1 cellular context compared by ENCODE assay signal in the genomic region with DNA sequence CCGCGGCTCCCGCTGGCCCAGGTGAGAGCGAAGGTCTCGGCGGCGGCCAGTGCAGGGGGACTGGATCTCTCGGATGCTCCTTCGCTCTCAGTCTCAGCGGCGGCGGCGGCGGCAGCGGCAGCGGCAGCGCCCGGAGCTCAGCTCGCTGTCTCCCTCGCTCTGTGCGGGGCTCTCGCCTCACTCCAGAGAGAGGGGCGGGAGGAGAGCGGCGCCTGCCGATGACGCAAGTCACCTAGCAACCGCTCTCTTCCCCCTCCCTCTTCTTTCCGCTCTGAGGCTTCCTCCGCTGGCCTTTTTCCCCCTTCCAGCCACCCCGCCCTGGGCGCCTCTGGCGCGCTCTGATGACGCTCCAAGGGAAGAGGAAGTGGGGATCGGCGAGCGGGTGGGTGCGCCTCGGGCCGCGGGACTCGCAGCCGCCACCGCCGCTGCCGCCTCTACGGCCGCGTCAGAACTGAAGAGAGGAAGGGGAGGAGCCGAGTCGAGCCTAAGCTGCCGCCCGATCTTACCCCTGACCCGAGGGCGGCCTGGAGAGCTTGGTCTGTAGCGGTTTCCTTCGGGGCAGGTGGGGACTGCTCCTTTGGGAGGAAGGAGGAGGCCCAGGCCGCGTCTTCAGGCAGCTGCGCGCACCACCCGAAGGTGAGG.
TF ChIP-seq lines count a peak whose summit lies in the region.

A gene with protein sequence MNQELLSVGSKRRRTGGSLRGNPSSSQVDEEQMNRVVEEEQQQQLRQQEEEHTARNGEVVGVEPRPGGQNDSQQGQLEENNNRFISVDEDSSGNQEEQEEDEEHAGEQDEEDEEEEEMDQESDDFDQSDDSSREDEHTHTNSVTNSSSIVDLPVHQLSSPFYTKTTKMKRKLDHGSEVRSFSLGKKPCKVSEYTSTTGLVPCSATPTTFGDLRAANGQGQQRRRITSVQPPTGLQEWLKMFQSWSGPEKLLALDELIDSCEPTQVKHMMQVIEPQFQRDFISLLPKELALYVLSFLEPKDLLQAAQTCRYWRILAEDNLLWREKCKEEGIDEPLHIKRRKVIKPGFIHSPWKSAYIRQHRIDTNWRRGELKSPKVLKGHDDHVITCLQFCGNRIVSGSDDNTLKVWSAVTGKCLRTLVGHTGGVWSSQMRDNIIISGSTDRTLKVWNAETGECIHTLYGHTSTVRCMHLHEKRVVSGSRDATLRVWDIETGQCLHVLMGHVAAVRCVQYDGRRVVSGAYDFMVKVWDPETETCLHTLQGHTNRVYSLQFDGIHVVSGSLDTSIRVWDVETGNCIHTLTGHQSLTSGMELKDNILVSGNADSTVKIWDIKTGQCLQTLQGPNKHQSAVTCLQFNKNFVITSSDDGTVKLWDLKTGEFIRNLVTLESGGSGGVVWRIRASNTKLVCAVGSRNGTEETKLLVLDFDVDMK (minus strand): TSS at position 190 of the 642 bp plus-strand sequence. CDS start 124,289 bp downstream, outside the sequence.

TF ChIP-seq in K562, 482 proteins besides CTCF, POLR2A, EP300 and RAD21 (continued from another document and continues in another):
- TF ChIP-seq, protein P1, sequence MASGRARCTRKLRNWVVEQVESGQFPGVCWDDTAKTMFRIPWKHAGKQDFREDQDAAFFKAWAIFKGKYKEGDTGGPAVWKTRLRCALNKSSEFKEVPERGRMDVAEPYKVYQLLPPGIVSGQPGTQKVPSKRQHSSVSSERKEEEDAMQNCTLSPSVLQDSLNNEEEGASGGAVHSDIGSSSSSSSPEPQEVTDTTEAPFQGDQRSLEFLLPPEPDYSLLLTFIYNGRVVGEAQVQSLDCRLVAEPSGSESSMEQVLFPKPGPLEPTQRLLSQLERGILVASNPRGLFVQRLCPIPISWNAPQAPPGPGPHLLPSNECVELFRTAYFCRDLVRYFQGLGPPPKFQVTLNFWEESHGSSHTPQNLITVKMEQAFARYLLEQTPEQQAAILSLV (tag; IDR thresholded peaks at IDR 0.05) = no peak
- TF ChIP-seq C11orf30 (IDR thresholded peaks at IDR 0.05; ENCODE audit: low read depth) (peak; percentile 92), ZFX (CRISPR knock-in tag; IDR thresholded peaks at IDR 0.05) (peak; percentile 89), HNRNPUL1 (IDR thresholded peaks at IDR 0.05; ENCODE audit: low read length) (no peak), PCBP1 (IDR thresholded peaks at IDR 0.05; ENCODE audit: low read depth, low read length, poor library complexity, severe bottlenecking) (peak; percentile 48), LEF1 (IDR thresholded peaks at IDR 0.05) (no peak), RB1 (IDR thresholded peaks at IDR 0.05; ENCODE audit: low read depth) (peak; percentile 78; the same call in 1 of the 2 replicates), NFE2L1 (tag; IDR thresholded peaks at IDR 0.05; ENCODE audit: borderline replicate concordance, low read depth) (no peak), POLR3G (IDR thresholded peaks at IDR 0.05; ENCODE audit: extremely low read depth, insufficient read length, insufficient replicate concordance) (no peak), ZNF644 (tag; IDR thresholded peaks at IDR 0.05; ENCODE audit: low read depth) (no peak), CCAR2 (IDR thresholded peaks at IDR 0.05; ENCODE audit: low read depth, low read length) (no peak), ARHGAP35 (IDR thresholded peaks at IDR 0.05; ENCODE audit: partially characterized antibody) (no peak), SIN3B (IDR thresholded peaks at IDR 0.05; ENCODE audit: low read depth) (peak; percentile 71), ETV1 (tag; conservative IDR thresholded peaks at IDR 0.05; ENCODE audit: low read depth) (peak; percentile 78), CBX5 (IDR thresholded peaks at IDR 0.05; ENCODE audit: borderline replicate concordance, low read depth) (no peak), HLTF (IDR thresholded peaks at IDR 0.05) (no peak), EWSR1 (IDR thresholded peaks at IDR 0.05; ENCODE audit: borderline replicate concordance, low read depth, partially characterized antibody) (no peak), DIDO1 (tag; IDR thresholded peaks at IDR 0.05; ENCODE audit: low read depth) (peak; percentile 70; the same call in 1 of the 2 replicates), KAT7 (CRISPR knock-in tag; IDR thresholded peaks at IDR 0.05; ENCODE audit: borderline replicate concordance) (peak; percentile 6; the same call in 1 of the 2 replicates), HIVEP1 (CRISPR knock-in tag; IDR thresholded peaks at IDR 0.05) (no peak), GABPA (tag; conservative IDR thresholded peaks at IDR 0.05; ENCODE audit: low read depth) (peak; percentile 95), NR2C1 (IDR thresholded peaks at IDR 0.05) (peak; percentile 74), NR2C1 (tag; IDR thresholded peaks at IDR 0.05) (peak; percentile 66), KDM4B (IDR thresholded peaks at IDR 0.05; ENCODE audit: borderline replicate concordance in 2 of 2, low read depth in 1 of 2) (peak in 1 of 2 experiments; percentile 89; a peak in 1 of 4 replicates), CGGBP1 (CRISPR knock-in tag; IDR thresholded peaks at IDR 0.05) (0 out of 2 replicates have a peak, but pooled peaks have one; percentile 61), CBFA2T2 (conservative IDR thresholded peaks at IDR 0.05) (no peak), ZNF23 (CRISPR knock-in tag; IDR thresholded peaks at IDR 0.05) (no peak), ZSCAN32 (CRISPR knock-in tag; IDR thresholded peaks at IDR 0.05) (no peak), SMARCA4 (IDR thresholded peaks at IDR 0.05) (no peak), POLR2H (tag; IDR thresholded peaks at IDR 0.05; ENCODE audit: low read depth) (peak; percentile 70), MBD2 (IDR thresholded peaks at IDR 0.05; ENCODE audit: borderline replicate concordance, low read depth) (peak; percentile 67), CTBP1 (IDR thresholded peaks at IDR 0.05; ENCODE audit: borderline replicate concordance) (peak; percentile 87), SUPT5H (IDR thresholded peaks at IDR 0.05) (peak; percentile 88), KHSRP (IDR thresholded peaks at IDR 0.05) (peak; percentile 95), TCF7 (IDR thresholded peaks at IDR 0.05; ENCODE audit: borderline replicate concordance) (peak; percentile 67), RAD51 (IDR thresholded peaks at IDR 0.05; ENCODE audit: borderline replicate concordance, low read depth) (no peak), CBFB (CRISPR knock-in tag; IDR thresholded peaks at IDR 0.05) (0 out of 2 replicates have a peak, but pooled peaks have one; percentile 26), FOXP1 (CRISPR knock-in tag; IDR thresholded peaks at IDR 0.05) (no peak), WHSC1 (IDR thresholded peaks at IDR 0.05; ENCODE audit: low read length) (no peak), NRF1 (conservative IDR thresholded peaks at IDR 0.05 in 1 of 2, IDR thresholded peaks at IDR 0.05 in 1 of 2) (peak; percentile 74 to 77), SP1 (CRISPR knock-in tag; IDR thresholded peaks at IDR 0.05) (peak; percentile 98), ZNF589 (CRISPR knock-in tag; IDR thresholded peaks at IDR 0.05; ENCODE audit: low read depth) (no peak), ZNF780A (CRISPR knock-in tag; IDR thresholded peaks at IDR 0.05) (no peak), ZNF584 (CRISPR knock-in tag; IDR thresholded peaks at IDR 0.05; ENCODE audit: low read depth) (no peak), IFI16 (CRISPR knock-in tag; IDR thresholded peaks at IDR 0.05) (no peak), SAFB2 (IDR thresholded peaks at IDR 0.05; ENCODE audit: borderline replicate concordance, low read depth, low read length, severe bottlenecking) (no peak), ATF1 (CRISPR knock-in tag; IDR thresholded peaks at IDR 0.05) (peak; percentile 93), ATF1 (tag; IDR thresholded peaks at IDR 0.05) (peak; percentile 100), ZNF347 (CRISPR knock-in tag; IDR thresholded peaks at IDR 0.05; ENCODE audit: low read depth) (no peak)
- TF ChIP-seq, protein P2, sequence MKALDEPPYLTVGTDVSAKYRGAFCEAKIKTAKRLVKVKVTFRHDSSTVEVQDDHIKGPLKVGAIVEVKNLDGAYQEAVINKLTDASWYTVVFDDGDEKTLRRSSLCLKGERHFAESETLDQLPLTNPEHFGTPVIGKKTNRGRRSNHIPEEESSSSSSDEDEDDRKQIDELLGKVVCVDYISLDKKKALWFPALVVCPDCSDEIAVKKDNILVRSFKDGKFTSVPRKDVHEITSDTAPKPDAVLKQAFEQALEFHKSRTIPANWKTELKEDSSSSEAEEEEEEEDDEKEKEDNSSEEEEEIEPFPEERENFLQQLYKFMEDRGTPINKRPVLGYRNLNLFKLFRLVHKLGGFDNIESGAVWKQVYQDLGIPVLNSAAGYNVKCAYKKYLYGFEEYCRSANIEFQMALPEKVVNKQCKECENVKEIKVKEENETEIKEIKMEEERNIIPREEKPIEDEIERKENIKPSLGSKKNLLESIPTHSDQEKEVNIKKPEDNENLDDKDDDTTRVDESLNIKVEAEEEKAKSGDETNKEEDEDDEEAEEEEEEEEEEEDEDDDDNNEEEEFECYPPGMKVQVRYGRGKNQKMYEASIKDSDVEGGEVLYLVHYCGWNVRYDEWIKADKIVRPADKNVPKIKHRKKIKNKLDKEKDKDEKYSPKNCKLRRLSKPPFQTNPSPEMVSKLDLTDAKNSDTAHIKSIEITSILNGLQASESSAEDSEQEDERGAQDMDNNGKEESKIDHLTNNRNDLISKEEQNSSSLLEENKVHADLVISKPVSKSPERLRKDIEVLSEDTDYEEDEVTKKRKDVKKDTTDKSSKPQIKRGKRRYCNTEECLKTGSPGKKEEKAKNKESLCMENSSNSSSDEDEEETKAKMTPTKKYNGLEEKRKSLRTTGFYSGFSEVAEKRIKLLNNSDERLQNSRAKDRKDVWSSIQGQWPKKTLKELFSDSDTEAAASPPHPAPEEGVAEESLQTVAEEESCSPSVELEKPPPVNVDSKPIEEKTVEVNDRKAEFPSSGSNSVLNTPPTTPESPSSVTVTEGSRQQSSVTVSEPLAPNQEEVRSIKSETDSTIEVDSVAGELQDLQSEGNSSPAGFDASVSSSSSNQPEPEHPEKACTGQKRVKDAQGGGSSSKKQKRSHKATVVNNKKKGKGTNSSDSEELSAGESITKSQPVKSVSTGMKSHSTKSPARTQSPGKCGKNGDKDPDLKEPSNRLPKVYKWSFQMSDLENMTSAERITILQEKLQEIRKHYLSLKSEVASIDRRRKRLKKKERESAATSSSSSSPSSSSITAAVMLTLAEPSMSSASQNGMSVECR (CRISPR knock-in tag; IDR thresholded peaks at IDR 0.05) = peak; percentile 83
- TF ChIP-seq, protein P3, sequence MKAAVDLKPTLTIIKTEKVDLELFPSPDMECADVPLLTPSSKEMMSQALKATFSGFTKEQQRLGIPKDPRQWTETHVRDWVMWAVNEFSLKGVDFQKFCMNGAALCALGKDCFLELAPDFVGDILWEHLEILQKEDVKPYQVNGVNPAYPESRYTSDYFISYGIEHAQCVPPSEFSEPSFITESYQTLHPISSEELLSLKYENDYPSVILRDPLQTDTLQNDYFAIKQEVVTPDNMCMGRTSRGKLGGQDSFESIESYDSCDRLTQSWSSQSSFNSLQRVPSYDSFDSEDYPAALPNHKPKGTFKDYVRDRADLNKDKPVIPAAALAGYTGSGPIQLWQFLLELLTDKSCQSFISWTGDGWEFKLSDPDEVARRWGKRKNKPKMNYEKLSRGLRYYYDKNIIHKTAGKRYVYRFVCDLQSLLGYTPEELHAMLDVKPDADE (conservative IDR thresholded peaks at IDR 0.05; ENCODE audit: control insufficient read depth, low read depth, low read length) = peak; percentile 56; the same call in 1 of the 2 replicates
- TF ChIP-seq, protein P4, sequence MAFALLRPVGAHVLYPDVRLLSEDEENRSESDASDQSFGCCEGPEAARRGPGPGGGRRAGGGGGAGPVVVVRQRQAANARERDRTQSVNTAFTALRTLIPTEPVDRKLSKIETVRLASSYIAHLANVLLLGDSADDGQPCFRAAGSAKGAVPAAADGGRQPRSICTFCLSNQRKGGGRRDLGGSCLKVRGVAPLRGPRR (CRISPR knock-in tag; IDR thresholded peaks at IDR 0.05) = no peak
